8 cellular contexts compared by ENCODE assay signal in genomic region chr7:91264083-91264923, GRCh38. TPM values are rescaled to one million over a fixed set of nuclear protein-coding genes. Genes with fewer than 3 reads are reported as not detected.
A peak's percentile ranks its signal among the peaks of the same experiment; 100 is the strongest.
DNase-seq lines count a peak whose midpoint lies in the region; ATAC-seq and TF ChIP-seq lines count a peak whose summit lies in the region.

TSS of gene FZD1 (plus strand) at chr7:91264433. CDS start at chr7:91264881, 448 bp downstream.

- peak within 1 kb of the TSS; percentile 73 to 78 for H3K9ac ChIP-seq in mucosa of rectum (ENCODE audit: low read depth in 1 of 2, low read length in 2 of 2)

- peak; percentile 99 for DNase-seq in Caki2 (ENCODE audit: low read depth)
- peak; percentile 99 for DNase-seq in NCI-H69 (lab: John Stamatoyannopoulos, UW)
- DNase-seq in activated CD8-positive, alpha-beta memory T cell treated with anti-CD3 and anti-CD28 coated beads, Interleukin-2, amount 50 U/mL, for 24 hours (ENCODE audit: extremely low read depth) = peak; percentile 9
- peak; percentile 54 for DNase-seq in esophagus squamous epithelium (lab: John Stamatoyannopoulos, UW)
- peak in 5 of 6 experiments; percentile 20 to 68 (median 25) for DNase-seq in stimulated activated naive CD4-positive, alpha-beta T cell (lab: John Stamatoyannopoulos, UW)

- intact Hi-C loops in esophagus squamous epithelium (cut with DNase I) = no loop called here

- H3K4me1 ChIP-seq in esophagus squamous epithelium (peaks cover 18 to 50% (median 22%) of the 10 kb centered on the region in 3 donors), mucosa of rectum (ENCODE audit: control insufficient read depth in 2 of 2, insufficient read depth in 2 of 2, low read length in 2 of 2) (peaks cover 6 to 10% of the 10 kb centered on the region in 2 donors)

- H3K36me3 ChIP-seq in esophagus squamous epithelium (no peaks in the 10 kb centered on the region), mucosa of rectum (ENCODE audit: control insufficient read depth in 2 of 2, insufficient read depth in 2 of 2, low read length in 2 of 2) (peaks cover 0 to 2% of the 10 kb centered on the region in 2 donors)

- H3K27me3 ChIP-seq in esophagus squamous epithelium (no peaks in the 10 kb centered on the region), mucosa of rectum (ENCODE audit: control insufficient read depth in 2 of 2, insufficient read depth in 2 of 2, low read length in 2 of 2) (no peaks in the 10 kb centered on the region)

- ATAC-seq in GM19468 (IDR thresholded peaks at IDR 0.05; ENCODE audit: extremely low read depth, unreplicated experiment) (peak; percentile 85), HG03575 (IDR thresholded peaks at IDR 0.05; ENCODE audit: extremely low read depth, insufficient number of reproducible peaks, low FRiP score, unreplicated experiment) (peak; percentile 75)

- 0% methylated on average over 4 to 5 of the region's 89 CpGs for WGBS in esophagus squamous epithelium, 2 donors

- H3K27ac ChIP-seq in esophagus squamous epithelium (peak within 1 kb of the TSS; percentile 90 to 98 (median 96)), mucosa of rectum (ENCODE audit: low read depth in 2 of 2, low read length in 2 of 2) (peak within 1 kb of the TSS; percentile 86)

- H3K9me3 ChIP-seq in esophagus squamous epithelium = no peaks in the 10 kb centered on the region
- H3K9me3 ChIP-seq in mucosa of rectum (ENCODE audit: control insufficient read depth in 2 of 2, low read length in 2 of 2) = no peaks in the 10 kb centered on the region

- peak in 3 of 4 donors; percentile 70 for TF ChIP-seq POLR2A in esophagus squamous epithelium (IDR thresholded peaks at IDR 0.05)

- no peak for TF ChIP-seq CTCF in esophagus squamous epithelium (IDR thresholded peaks at IDR 0.05)

- in situ Hi-C loops in Caki2 (cut with HindIII; ENCODE audit: low pct_unique_long_range_greater_than_20kb, low sequenced_read_pairs) = no loop called here

- peak within 1 kb of the TSS; percentile 62 to 95 (median 70) for H3K4me3 ChIP-seq in esophagus squamous epithelium
- peak within 1 kb of the TSS; percentile 91 to 93 for H3K4me3 ChIP-seq in mucosa of rectum (ENCODE audit: low read length in 2 of 2)

RNA-seq across cellular contexts. Expression of gene FZD1, which starts in this region (rescaled TPM):
- total RNA-seq in Caki2 (2014; rRNA removed; shearing (Covaris generic); ENCODE audit: low replicate concordance) = 5.2 and 5.6 TPM in 2 replicates
- total RNA-seq in esophagus squamous epithelium = 10 to 100 TPM in 2 of 4 donors, 1 to 10 TPM in 2; 8.6 to 14.5 (median 10.4) TPM

Comparison
In these comparisons a context has a peak if more than half of its experiments do, and no peak if none do; other contexts are left out.
1. Peak in every context shown above with its lines: DNase-seq, ATAC-seq, H3K4me3 ChIP-seq and H3K27ac ChIP-seq.
2. DNase-seq: peak in every context shown above with its lines; median percentile 99 in Caki2; 99 in NCI-H69; 54 in esophagus squamous epithelium; 25 in stimulated activated naive CD4-positive, alpha-beta T cell; 9 in activated CD8-positive, alpha-beta memory T cell treated with anti-CD3 and anti-CD28 coated beads, Interleukin-2, amount 50 U/mL, for 24 hours.